8 cellular contexts compared by ENCODE assay signal in the genomic region with DNA sequence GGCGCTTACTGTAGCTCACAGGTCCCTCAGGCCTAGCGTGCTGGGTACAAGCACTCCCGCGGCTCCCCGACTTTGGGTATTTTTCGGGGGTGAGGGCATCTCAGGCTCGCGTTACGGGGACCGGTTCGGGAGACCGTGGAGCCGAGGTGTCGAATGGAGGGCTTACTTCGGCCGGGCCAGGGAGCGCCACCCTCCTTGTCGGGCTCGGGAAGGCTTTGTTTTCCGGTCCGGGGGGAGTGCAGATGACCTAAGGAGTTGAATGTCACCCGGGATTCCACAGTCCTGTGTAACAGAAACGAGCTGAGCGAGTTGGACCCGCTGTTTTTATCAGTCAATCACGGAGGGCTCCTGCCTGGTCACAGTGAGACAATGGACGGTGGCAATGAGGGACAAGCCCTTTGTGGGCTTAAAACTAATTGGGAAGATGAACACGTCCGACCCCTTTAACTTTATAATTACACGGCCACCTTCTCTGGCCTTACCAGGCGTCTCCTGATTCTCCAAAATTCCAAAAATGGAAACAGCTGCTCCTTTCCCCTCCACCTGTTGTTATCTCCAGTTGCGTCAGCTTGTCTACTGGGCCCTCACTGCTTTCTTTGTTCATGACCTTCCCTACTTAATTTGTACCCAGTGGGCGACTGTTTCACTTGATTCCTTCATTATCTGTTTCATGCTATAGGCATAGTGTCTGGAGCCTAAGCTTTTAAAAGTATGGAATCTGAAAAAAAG. TPM values are rescaled to one million over a fixed set of nuclear protein-coding genes. Genes with fewer than 3 reads are reported as not detected.
DNase-seq lines count a peak whose midpoint lies in the region; ATAC-seq, FAIRE-seq and TF ChIP-seq lines count a peak whose summit lies in the region.

No MANE protein-coding gene starts in this region.

- peak overlapping the region; percentile 60; the same call in 1 of the 3 replicates for H3K4me3 ChIP-seq in A549
- H3K4me3 ChIP-seq in KMS-11 (IDR thresholded peaks at IDR 0.05; ENCODE audit: insufficient read depth, low read depth, low read length) = no peak overlapping the region
- H3K4me3 ChIP-seq in mucosa of rectum (ENCODE audit: low read length in 2 of 2) = peak overlapping the region; percentile 90 to 97

- no peak for TF ChIP-seq POLR2A in A549 (IDR thresholded peaks at IDR 0.05; ENCODE audit: low read length)

- ATAC-seq in A549 = no peak

- no peak for TF ChIP-seq RAD21 in A549 (conservative IDR thresholded peaks at IDR 0.05 in 1 of 2, IDR thresholded peaks at IDR 0.05 in 1 of 2)

- CTCF ChIA-PET in A549 (lab: Yijun Ruan, JAX) = interaction anchor here (0.6 to 3.5 kb wide), 16 partner anchors 9 to 168 kb away, joined by 3 to 22 read pairs (median 4); no protein-coding TSS in a partner anchor

- 78% methylated on average over 27 of the region's 33 CpGs for WGBS in A549 (ENCODE audit: missing lambda C conversion rate)

- H4K20me1 ChIP-seq in KMS-11 (ENCODE audit: insufficient read depth) = no peaks in the 10 kb centered on the region

- DNase-seq in A549 (ENCODE audit: low read depth in 1 of 2, low spot score in 1 of 2) = no peak
- no peak for DNase-seq in CD1c-positive myeloid dendritic cell (ENCODE audit: extremely low spot score)
- DNase-seq in HT-29 (ENCODE audit: low spot score) = no peak
- no peak for DNase-seq in HTR-8/SVneo (ENCODE audit: insufficient read length, low spot score)
- no peak for DNase-seq in DMS153 (lab: John Stamatoyannopoulos, UW)

- H2AFZ ChIP-seq in KMS-11 (ENCODE audit: low read depth) = peak overlapping the region; percentile 73

- H3K4me2 ChIP-seq in A549 = peak overlapping the region; percentile 47
- no peak overlapping the region; the same call in 1 of the 2 replicates for H3K4me2 ChIP-seq in KMS-11

- POLR2A ChIA-PET in A549 (lab: Yijun Ruan, JAX) = no interaction called here

- no peak for FAIRE-seq in A549 (lab: Jason Lieb, UNC)
- FAIRE-seq in HTR-8/SVneo (lab: Jason Lieb, UNC) = no peak

- no peaks in the 10 kb centered on the region for H3K9me3 ChIP-seq in A549
- no peaks in the 10 kb centered on the region for H3K9me3 ChIP-seq in mucosa of rectum (ENCODE audit: control insufficient read depth in 2 of 2, low read length in 2 of 2)

- TF ChIP-seq EP300 in A549 (IDR thresholded peaks at IDR 0.05) = no peak

- no peaks in the 10 kb centered on the region for H3K27me3 ChIP-seq in KMS-11 (ENCODE audit: insufficient read depth, low read depth)
- H3K27me3 ChIP-seq in mucosa of rectum (ENCODE audit: control insufficient read depth in 2 of 2, insufficient read depth in 2 of 2, low read length in 2 of 2) = peaks cover 3 to 5% of the 10 kb centered on the region in 2 donors

- peaks cover 5% of the 10 kb centered on the region; the same call in 2 of the 3 replicates for H3K4me1 ChIP-seq in A549
- H3K4me1 ChIP-seq in KMS-11 (ENCODE audit: low read depth, poor library complexity, severe bottlenecking) = no peaks in the 10 kb centered on the region
- peaks cover 8 to 14% of the 10 kb centered on the region in 2 donors for H3K4me1 ChIP-seq in mucosa of rectum (ENCODE audit: control insufficient read depth in 2 of 2, insufficient read depth in 2 of 2, low read length in 2 of 2)

- H3K36me3 ChIP-seq in KMS-11 (ENCODE audit: insufficient read depth) (no peaks in the 10 kb centered on the region), mucosa of rectum (ENCODE audit: control insufficient read depth in 2 of 2, insufficient read depth in 2 of 2, low read length in 2 of 2) (no peaks in the 10 kb centered on the region)

- H3K27ac ChIP-seq in A549 = peak overlapping the region; percentile 83 to 93
- H3K27ac ChIP-seq in KMS-11 = no peak overlapping the region
- H3K27ac ChIP-seq in cingulate gyrus (ENCODE audit: low read depth, low read length) = peak overlapping the region; percentile 97
- no peak overlapping the region for H3K27ac ChIP-seq in mucosa of rectum (ENCODE audit: low read depth in 2 of 2, low read length in 2 of 2)

- H3K79me2 ChIP-seq in KMS-11 (ENCODE audit: insufficient read depth, low read depth) = no peaks in the 10 kb centered on the region

- no peak; the same call in 2 of the 3 replicates for TF ChIP-seq CTCF in A549 (IDR thresholded peaks at IDR 0.05)
- TF ChIP-seq CTCF in KMS-11 (conservative IDR thresholded peaks at IDR 0.05; ENCODE audit: low read depth, low read length) = no peak; the same call in 1 of the 2 replicates

- no peak overlapping the region for H3K9ac ChIP-seq in KMS-11
- H3K9ac ChIP-seq in mucosa of rectum (ENCODE audit: low read depth in 1 of 2, low read length in 2 of 2) = peak overlapping the region; percentile 78 to 87

TF ChIP-seq in A549, 52 proteins besides CTCF, POLR2A, EP300 and RAD21:
- TF ChIP-seq JUNB (IDR thresholded peaks at IDR 0.05) (no peak), EHMT2 (IDR thresholded peaks at IDR 0.05; ENCODE audit: low read depth) (no peak), HOXA7 (CRISPR knock-in tag; IDR thresholded peaks at IDR 0.05) (no peak), KDM1A (IDR thresholded peaks at IDR 0.05; ENCODE audit: low read depth) (no peak), HEYL (CRISPR knock-in tag; IDR thresholded peaks at IDR 0.05) (no peak), FOSL2 (IDR thresholded peaks at IDR 0.05) (no peak), FOSL2 (CRISPR knock-in tag; IDR thresholded peaks at IDR 0.05) (no peak), BHLHE40 (IDR thresholded peaks at IDR 0.05; ENCODE audit: low read depth, low read length) (no peak), NR3C1 (IDR thresholded peaks at IDR 0.05) (no peak), HOXB13 (CRISPR knock-in tag; IDR thresholded peaks at IDR 0.05; ENCODE audit: low read depth) (no peak), FOSB (CRISPR knock-in tag; IDR thresholded peaks at IDR 0.05) (no peak), ZNF302 (CRISPR knock-in tag; IDR thresholded peaks at IDR 0.05) (no peak), ESRRA (IDR thresholded peaks at IDR 0.05; ENCODE audit: borderline replicate concordance, low read length) (no peak), PHF8 (IDR thresholded peaks at IDR 0.05; ENCODE audit: borderline replicate concordance, low read depth) (no peak)
- TF ChIP-seq, protein P1, sequence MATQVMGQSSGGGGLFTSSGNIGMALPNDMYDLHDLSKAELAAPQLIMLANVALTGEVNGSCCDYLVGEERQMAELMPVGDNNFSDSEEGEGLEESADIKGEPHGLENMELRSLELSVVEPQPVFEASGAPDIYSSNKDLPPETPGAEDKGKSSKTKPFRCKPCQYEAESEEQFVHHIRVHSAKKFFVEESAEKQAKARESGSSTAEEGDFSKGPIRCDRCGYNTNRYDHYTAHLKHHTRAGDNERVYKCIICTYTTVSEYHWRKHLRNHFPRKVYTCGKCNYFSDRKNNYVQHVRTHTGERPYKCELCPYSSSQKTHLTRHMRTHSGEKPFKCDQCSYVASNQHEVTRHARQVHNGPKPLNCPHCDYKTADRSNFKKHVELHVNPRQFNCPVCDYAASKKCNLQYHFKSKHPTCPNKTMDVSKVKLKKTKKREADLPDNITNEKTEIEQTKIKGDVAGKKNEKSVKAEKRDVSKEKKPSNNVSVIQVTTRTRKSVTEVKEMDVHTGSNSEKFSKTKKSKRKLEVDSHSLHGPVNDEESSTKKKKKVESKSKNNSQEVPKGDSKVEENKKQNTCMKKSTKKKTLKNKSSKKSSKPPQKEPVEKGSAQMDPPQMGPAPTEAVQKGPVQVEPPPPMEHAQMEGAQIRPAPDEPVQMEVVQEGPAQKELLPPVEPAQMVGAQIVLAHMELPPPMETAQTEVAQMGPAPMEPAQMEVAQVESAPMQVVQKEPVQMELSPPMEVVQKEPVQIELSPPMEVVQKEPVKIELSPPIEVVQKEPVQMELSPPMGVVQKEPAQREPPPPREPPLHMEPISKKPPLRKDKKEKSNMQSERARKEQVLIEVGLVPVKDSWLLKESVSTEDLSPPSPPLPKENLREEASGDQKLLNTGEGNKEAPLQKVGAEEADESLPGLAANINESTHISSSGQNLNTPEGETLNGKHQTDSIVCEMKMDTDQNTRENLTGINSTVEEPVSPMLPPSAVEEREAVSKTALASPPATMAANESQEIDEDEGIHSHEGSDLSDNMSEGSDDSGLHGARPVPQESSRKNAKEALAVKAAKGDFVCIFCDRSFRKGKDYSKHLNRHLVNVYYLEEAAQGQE (IDR thresholded peaks at IDR 0.05) = no peak
- TF ChIP-seq, protein P2, sequence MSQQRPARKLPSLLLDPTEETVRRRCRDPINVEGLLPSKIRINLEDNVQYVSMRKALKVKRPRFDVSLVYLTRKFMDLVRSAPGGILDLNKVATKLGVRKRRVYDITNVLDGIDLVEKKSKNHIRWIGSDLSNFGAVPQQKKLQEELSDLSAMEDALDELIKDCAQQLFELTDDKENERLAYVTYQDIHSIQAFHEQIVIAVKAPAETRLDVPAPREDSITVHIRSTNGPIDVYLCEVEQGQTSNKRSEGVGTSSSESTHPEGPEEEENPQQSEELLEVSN (IDR thresholded peaks at IDR 0.05; ENCODE audit: borderline replicate concordance, low read depth) = no peak
- TF ChIP-seq, protein P3, sequence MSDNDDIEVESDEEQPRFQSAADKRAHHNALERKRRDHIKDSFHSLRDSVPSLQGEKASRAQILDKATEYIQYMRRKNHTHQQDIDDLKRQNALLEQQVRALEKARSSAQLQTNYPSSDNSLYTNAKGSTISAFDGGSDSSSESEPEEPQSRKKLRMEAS (IDR thresholded peaks at IDR 0.05) = no peak
TF ChIP-seq in A549: peak in this region for 0.

RNA-seq across cellular contexts. Expression of a gene that starts 0.9 kb away (rescaled TPM):
- polyA plus RNA-seq in A549 (2011; rRNA removed) (3.4 TPM in 2 replicates), A549 (2017; fragmentation: RNase III; extraction: RNeasy Plus Mini Kit Qiagen cat#74134 plus additional on column Dnase treatment) (2.1 to 3.0 TPM (median 2.9 TPM) in 3 replicates)
- polyA plus RNA-seq in A549 (2012; cell fraction: cytosol; rRNA removed) = 2.5 and 2.8 TPM in 2 replicates
- polyA plus RNA-seq in A549 (2012; cell fraction: nucleus; rRNA removed) = 5.8 and 8.3 TPM in 2 replicates
- 2.9 and 3.1 TPM in 2 replicates for polyA minus RNA-seq in A549 (2011; rRNA and poly(A)+ RNA removed)
- 0.94 and 1.5 TPM in 2 replicates for total RNA-seq in HT-29 (2014; rRNA removed; shearing (Covaris generic))

Comparison
In these comparisons a context has a peak if more than half of its experiments do, and no peak if none do; other contexts are left out.
1. H3K27ac ChIP-seq: peak in A549 (2 of 2) and cingulate gyrus (single experiment); none in KMS-11 (single experiment) and mucosa of rectum (0 of 2).